ENCODE assay signal across 16 cellular contexts in genomic region chr1:78297828-78298227, GRCh38.
DNase-seq lines count a peak whose midpoint lies in the region; ATAC-seq and TF ChIP-seq lines count a peak whose summit lies in the region.
"Had no signal": no experiment of that assay in that cellular context is flagged by ENCODE, and none has a peak within 500 bp of the region (broad histone marks: within the 10 kb centered on the region; RNA-seq: fewer than 3 reads in every experiment).

No MANE protein-coding gene starts in this region.

- no peak overlapping the region for H3K4me3 ChIP-seq in fibroblast of mammary gland (ENCODE audit: control insufficient read depth, low read depth, low read length)
- H3K4me3 ChIP-seq in CD8-positive, alpha-beta memory T cell (ENCODE audit: low read length), result no peak overlapping the region
- H3K4me3 ChIP-seq: BLaER1 treated with 17β-estradiol and CSF1 and Interleukin-3, amounts not matched to agents 10 nM and 100 nM had no signal

- no peak for ATAC-seq in GM19395 (IDR thresholded peaks at IDR 0.05; ENCODE audit: unreplicated experiment)
- ATAC-seq: HepG2 had no signal

- DNase-seq in DMS 273 (lab: John Stamatoyannopoulos, UW; ENCODE audit: unreplicated experiment) (peak; percentile 92), LHCN-M2 (ENCODE audit: low read depth) (peak; percentile 49), OCI-M1 (lab: John Stamatoyannopoulos, UW) (peak; percentile 94), fibroblast of mammary gland (ENCODE audit: low read depth) (peak; percentile 69), SK-N-DZ (ENCODE audit: low spot score) (no peak), NAMALWA (ENCODE audit: low spot score) (no peak)
- DNase-seq in CD8-positive, alpha-beta memory T cell, result no peak
- DNase-seq: DMS153, EL, NCI-H1436, NCI-H2081, RPMI8226, SIG-M5 had no signal

- H3K27ac Mint-ChIP-seq in CD8-positive, alpha-beta memory T cell, result no peak overlapping the region

- no peak for TF ChIP-seq CTCF in fibroblast of mammary gland (conservative IDR thresholded peaks at IDR 0.05; ENCODE audit: control insufficient read depth, insufficient read depth, low read depth, low read length)

- CTCF ChIA-PET in CD8-positive, alpha-beta memory T cell (lab: Charles Lee), result no interaction called here

- no peaks in the 10 kb centered on the region for H3K36me3 Mint-ChIP-seq in CD8-positive, alpha-beta memory T cell

- no peaks in the 10 kb centered on the region for H3K27me3 ChIP-seq in CD8-positive, alpha-beta memory T cell (ENCODE audit: insufficient read depth, low read length, poor library complexity, severe bottlenecking)
- H3K27me3 ChIP-seq: BLaER1 treated with 17β-estradiol and CSF1 and Interleukin-3, amounts not matched to agents 10 nM and 100 nM had no signal

- peaks cover 0 to 3% of the 10 kb centered on the region in 2 donors for H3K27me3 Mint-ChIP-seq in CD8-positive, alpha-beta memory T cell

- no peak overlapping the region for H3K4me3 Mint-ChIP-seq in CD8-positive, alpha-beta memory T cell

- no peaks in the 10 kb centered on the region for H3K9me3 Mint-ChIP-seq in CD8-positive, alpha-beta memory T cell

- no peak overlapping the region for H3K27ac ChIP-seq in CD8-positive, alpha-beta memory T cell (ENCODE audit: low read depth, low read length)
- H3K27ac ChIP-seq: BLaER1 treated with 17β-estradiol and CSF1 and Interleukin-3, amounts not matched to agents 10 nM and 100 nM had no signal

- H3K9me3 ChIP-seq in CD8-positive, alpha-beta memory T cell (ENCODE audit: low read length), result no peaks in the 10 kb centered on the region

- no peaks in the 10 kb centered on the region for H3K4me1 ChIP-seq in CD8-positive, alpha-beta memory T cell (ENCODE audit: insufficient read depth, low read length)

- H3K4me1 Mint-ChIP-seq in CD8-positive, alpha-beta memory T cell, result no peaks in the 10 kb centered on the region

- POLR2A ChIA-PET in CD8-positive, alpha-beta memory T cell (lab: Charles Lee), result no interaction called here

- no peaks in the 10 kb centered on the region for H3K36me3 ChIP-seq in CD8-positive, alpha-beta memory T cell (ENCODE audit: insufficient read depth, low read length)
- H3K36me3 ChIP-seq: BLaER1 treated with 17β-estradiol and CSF1 and Interleukin-3, amounts not matched to agents 10 nM and 100 nM had no signal

Comparison
In these comparisons a context has a peak if more than half of its experiments do, and no peak if none do; other contexts are left out.
1. DNase-seq: peak in DMS 273 (single experiment), LHCN-M2 (single experiment), OCI-M1 (single experiment) and fibroblast of mammary gland (single experiment); none in SK-N-DZ (single experiment), NAMALWA (single experiment) and CD8-positive, alpha-beta memory T cell (0 of 5).